Comparison of ENCODE assay signal across 3 cellular contexts in the genomic region with DNA sequence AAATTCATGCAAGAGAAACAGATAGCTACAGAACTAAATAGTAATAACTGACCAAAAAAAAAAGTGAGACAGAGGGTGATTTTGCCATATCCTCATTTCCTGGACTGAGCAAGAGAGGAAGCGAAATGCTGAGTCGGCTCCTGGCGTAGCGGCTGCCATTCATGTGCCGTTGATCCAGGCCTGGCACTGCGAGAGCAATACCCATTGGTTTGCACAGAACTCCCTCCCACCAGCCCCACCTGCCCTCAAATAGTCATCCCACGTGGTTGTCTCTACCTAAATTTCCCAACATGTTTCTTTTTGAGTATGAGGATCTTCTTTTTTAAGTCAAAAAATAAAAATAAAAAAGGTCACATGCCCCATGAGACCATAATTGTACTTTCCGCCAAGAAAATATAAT.
TF ChIP-seq lines count a peak whose summit lies in the region.

No MANE protein-coding gene starts in this region.

TF ChIP-seq in GM12891, 5 proteins besides CTCF, POLR2A, EP300 and RAD21:
- TF ChIP-seq SPI1 (IDR thresholded peaks at IDR 0.05; ENCODE audit: low read depth, low read length) (peak; percentile 60), POLR2AphosphoS5 (IDR thresholded peaks at IDR 0.05; ENCODE audit: low read depth, low read length) (no peak), PAX5 (IDR thresholded peaks at IDR 0.05; ENCODE audit: insufficient read depth, low read length, severe bottlenecking) (no peak)

TF ChIP-seq in IMR-90, 13 proteins besides CTCF, POLR2A, EP300 and RAD21:
- TF ChIP-seq SMC3 (IDR thresholded peaks at IDR 0.05; ENCODE audit: low read depth, low read length) (no peak), MAFK (IDR thresholded peaks at IDR 0.05; ENCODE audit: low read depth, low read length) (peak; percentile 84), CHD1 (IDR thresholded peaks at IDR 0.05; ENCODE audit: low read depth, low read length) (no peak)
- TF ChIP-seq, protein P1, sequence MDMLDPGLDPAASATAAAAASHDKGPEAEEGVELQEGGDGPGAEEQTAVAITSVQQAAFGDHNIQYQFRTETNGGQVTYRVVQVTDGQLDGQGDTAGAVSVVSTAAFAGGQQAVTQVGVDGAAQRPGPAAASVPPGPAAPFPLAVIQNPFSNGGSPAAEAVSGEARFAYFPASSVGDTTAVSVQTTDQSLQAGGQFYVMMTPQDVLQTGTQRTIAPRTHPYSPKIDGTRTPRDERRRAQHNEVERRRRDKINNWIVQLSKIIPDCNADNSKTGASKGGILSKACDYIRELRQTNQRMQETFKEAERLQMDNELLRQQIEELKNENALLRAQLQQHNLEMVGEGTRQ (IDR thresholded peaks at IDR 0.05; ENCODE audit: low read depth, low read length), result no peak

TF ChIP-seq in K562, 482 proteins besides CTCF, POLR2A, EP300 and RAD21 (continues in another document):
- TF ChIP-seq NFE2 (IDR thresholded peaks at IDR 0.05; ENCODE audit: low read depth) (peak; percentile 27; the same call in 1 of the 2 replicates), ZNF507 (tag; conservative IDR thresholded peaks at IDR 0.05) (no peak), DNMT1 (IDR thresholded peaks at IDR 0.05) (no peak), NR2F6 (CRISPR knock-in tag; IDR thresholded peaks at IDR 0.05) (no peak), OTX1 (CRISPR knock-in tag; IDR thresholded peaks at IDR 0.05) (no peak), ZNF217 (CRISPR knock-in tag; IDR thresholded peaks at IDR 0.05) (no peak), PRMT5 (CRISPR knock-in tag; IDR thresholded peaks at IDR 0.05) (no peak), SIN3B (IDR thresholded peaks at IDR 0.05; ENCODE audit: low read depth) (no peak), C11orf30 (IDR thresholded peaks at IDR 0.05; ENCODE audit: low read depth) (peak; percentile 84), SIX5 (IDR thresholded peaks at IDR 0.05; ENCODE audit: borderline replicate concordance in 1 of 2, insufficient read depth in 1 of 2, low read depth in 1 of 2, low read length in 2 of 2) (no peak), ZBTB8A (IDR thresholded peaks at IDR 0.05; ENCODE audit: partially characterized antibody) (no peak), MAFF (IDR thresholded peaks at IDR 0.05; ENCODE audit: low read length) (peak; percentile 68), ZNF140 (CRISPR knock-in tag; IDR thresholded peaks at IDR 0.05) (no peak), L3MBTL2 (IDR thresholded peaks at IDR 0.05) (peak; percentile 40; the same call in 1 of the 2 replicates), GABPB1 (CRISPR knock-in tag; IDR thresholded peaks at IDR 0.05) (no peak), KHSRP (IDR thresholded peaks at IDR 0.05) (no peak), MAFK (IDR thresholded peaks at IDR 0.05; ENCODE audit: low read length) (peak; percentile 81)
- TF ChIP-seq, protein P2, sequence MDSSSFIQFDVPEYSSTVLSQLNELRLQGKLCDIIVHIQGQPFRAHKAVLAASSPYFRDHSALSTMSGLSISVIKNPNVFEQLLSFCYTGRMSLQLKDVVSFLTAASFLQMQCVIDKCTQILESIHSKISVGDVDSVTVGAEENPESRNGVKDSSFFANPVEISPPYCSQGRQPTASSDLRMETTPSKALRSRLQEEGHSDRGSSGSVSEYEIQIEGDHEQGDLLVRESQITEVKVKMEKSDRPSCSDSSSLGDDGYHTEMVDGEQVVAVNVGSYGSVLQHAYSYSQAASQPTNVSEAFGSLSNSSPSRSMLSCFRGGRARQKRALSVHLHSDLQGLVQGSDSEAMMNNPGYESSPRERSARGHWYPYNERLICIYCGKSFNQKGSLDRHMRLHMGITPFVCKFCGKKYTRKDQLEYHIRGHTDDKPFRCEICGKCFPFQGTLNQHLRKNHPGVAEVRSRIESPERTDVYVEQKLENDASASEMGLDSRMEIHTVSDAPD (CRISPR knock-in tag; IDR thresholded peaks at IDR 0.05), result no peak
- TF ChIP-seq, protein P3, sequence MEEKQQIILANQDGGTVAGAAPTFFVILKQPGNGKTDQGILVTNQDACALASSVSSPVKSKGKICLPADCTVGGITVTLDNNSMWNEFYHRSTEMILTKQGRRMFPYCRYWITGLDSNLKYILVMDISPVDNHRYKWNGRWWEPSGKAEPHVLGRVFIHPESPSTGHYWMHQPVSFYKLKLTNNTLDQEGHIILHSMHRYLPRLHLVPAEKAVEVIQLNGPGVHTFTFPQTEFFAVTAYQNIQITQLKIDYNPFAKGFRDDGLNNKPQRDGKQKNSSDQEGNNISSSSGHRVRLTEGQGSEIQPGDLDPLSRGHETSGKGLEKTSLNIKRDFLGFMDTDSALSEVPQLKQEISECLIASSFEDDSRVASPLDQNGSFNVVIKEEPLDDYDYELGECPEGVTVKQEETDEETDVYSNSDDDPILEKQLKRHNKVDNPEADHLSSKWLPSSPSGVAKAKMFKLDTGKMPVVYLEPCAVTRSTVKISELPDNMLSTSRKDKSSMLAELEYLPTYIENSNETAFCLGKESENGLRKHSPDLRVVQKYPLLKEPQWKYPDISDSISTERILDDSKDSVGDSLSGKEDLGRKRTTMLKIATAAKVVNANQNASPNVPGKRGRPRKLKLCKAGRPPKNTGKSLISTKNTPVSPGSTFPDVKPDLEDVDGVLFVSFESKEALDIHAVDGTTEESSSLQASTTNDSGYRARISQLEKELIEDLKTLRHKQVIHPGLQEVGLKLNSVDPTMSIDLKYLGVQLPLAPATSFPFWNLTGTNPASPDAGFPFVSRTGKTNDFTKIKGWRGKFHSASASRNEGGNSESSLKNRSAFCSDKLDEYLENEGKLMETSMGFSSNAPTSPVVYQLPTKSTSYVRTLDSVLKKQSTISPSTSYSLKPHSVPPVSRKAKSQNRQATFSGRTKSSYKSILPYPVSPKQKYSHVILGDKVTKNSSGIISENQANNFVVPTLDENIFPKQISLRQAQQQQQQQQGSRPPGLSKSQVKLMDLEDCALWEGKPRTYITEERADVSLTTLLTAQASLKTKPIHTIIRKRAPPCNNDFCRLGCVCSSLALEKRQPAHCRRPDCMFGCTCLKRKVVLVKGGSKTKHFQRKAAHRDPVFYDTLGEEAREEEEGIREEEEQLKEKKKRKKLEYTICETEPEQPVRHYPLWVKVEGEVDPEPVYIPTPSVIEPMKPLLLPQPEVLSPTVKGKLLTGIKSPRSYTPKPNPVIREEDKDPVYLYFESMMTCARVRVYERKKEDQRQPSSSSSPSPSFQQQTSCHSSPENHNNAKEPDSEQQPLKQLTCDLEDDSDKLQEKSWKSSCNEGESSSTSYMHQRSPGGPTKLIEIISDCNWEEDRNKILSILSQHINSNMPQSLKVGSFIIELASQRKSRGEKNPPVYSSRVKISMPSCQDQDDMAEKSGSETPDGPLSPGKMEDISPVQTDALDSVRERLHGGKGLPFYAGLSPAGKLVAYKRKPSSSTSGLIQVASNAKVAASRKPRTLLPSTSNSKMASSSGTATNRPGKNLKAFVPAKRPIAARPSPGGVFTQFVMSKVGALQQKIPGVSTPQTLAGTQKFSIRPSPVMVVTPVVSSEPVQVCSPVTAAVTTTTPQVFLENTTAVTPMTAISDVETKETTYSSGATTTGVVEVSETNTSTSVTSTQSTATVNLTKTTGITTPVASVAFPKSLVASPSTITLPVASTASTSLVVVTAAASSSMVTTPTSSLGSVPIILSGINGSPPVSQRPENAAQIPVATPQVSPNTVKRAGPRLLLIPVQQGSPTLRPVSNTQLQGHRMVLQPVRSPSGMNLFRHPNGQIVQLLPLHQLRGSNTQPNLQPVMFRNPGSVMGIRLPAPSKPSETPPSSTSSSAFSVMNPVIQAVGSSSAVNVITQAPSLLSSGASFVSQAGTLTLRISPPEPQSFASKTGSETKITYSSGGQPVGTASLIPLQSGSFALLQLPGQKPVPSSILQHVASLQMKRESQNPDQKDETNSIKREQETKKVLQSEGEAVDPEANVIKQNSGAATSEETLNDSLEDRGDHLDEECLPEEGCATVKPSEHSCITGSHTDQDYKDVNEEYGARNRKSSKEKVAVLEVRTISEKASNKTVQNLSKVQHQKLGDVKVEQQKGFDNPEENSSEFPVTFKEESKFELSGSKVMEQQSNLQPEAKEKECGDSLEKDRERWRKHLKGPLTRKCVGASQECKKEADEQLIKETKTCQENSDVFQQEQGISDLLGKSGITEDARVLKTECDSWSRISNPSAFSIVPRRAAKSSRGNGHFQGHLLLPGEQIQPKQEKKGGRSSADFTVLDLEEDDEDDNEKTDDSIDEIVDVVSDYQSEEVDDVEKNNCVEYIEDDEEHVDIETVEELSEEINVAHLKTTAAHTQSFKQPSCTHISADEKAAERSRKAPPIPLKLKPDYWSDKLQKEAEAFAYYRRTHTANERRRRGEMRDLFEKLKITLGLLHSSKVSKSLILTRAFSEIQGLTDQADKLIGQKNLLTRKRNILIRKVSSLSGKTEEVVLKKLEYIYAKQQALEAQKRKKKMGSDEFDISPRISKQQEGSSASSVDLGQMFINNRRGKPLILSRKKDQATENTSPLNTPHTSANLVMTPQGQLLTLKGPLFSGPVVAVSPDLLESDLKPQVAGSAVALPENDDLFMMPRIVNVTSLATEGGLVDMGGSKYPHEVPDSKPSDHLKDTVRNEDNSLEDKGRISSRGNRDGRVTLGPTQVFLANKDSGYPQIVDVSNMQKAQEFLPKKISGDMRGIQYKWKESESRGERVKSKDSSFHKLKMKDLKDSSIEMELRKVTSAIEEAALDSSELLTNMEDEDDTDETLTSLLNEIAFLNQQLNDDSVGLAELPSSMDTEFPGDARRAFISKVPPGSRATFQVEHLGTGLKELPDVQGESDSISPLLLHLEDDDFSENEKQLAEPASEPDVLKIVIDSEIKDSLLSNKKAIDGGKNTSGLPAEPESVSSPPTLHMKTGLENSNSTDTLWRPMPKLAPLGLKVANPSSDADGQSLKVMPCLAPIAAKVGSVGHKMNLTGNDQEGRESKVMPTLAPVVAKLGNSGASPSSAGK (IDR thresholded peaks at IDR 0.05), result peak; percentile 41
- TF ChIP-seq, protein P4, sequence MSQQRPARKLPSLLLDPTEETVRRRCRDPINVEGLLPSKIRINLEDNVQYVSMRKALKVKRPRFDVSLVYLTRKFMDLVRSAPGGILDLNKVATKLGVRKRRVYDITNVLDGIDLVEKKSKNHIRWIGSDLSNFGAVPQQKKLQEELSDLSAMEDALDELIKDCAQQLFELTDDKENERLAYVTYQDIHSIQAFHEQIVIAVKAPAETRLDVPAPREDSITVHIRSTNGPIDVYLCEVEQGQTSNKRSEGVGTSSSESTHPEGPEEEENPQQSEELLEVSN (IDR thresholded peaks at IDR 0.05; ENCODE audit: borderline replicate concordance in 1 of 2, extremely low read depth in 1 of 2, insufficient read depth in 1 of 2, insufficient read length in 1 of 2, low read depth in 1 of 2, low read length in 1 of 2, poor library complexity in 1 of 2, severe bottlenecking in 1 of 2), result peak in 1 of 2 experiments; percentile 22
- TF ChIP-seq, protein P5, sequence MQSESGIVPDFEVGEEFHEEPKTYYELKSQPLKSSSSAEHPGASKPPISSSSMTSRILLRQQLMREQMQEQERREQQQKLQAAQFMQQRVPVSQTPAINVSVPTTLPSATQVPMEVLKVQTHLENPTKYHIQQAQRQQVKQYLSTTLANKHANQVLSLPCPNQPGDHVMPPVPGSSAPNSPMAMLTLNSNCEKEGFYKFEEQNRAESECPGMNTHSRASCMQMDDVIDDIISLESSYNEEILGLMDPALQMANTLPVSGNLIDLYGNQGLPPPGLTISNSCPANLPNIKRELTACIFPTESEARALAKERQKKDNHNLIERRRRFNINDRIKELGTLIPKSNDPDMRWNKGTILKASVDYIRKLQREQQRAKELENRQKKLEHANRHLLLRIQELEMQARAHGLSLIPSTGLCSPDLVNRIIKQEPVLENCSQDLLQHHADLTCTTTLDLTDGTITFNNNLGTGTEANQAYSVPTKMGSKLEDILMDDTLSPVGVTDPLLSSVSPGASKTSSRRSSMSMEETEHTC (IDR thresholded peaks at IDR 0.05), result no peak
- TF ChIP-seq, protein P6, sequence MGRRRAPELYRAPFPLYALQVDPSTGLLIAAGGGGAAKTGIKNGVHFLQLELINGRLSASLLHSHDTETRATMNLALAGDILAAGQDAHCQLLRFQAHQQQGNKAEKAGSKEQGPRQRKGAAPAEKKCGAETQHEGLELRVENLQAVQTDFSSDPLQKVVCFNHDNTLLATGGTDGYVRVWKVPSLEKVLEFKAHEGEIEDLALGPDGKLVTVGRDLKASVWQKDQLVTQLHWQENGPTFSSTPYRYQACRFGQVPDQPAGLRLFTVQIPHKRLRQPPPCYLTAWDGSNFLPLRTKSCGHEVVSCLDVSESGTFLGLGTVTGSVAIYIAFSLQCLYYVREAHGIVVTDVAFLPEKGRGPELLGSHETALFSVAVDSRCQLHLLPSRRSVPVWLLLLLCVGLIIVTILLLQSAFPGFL (CRISPR knock-in tag; IDR thresholded peaks at IDR 0.05), result no peak
- TF ChIP-seq, protein P7, sequence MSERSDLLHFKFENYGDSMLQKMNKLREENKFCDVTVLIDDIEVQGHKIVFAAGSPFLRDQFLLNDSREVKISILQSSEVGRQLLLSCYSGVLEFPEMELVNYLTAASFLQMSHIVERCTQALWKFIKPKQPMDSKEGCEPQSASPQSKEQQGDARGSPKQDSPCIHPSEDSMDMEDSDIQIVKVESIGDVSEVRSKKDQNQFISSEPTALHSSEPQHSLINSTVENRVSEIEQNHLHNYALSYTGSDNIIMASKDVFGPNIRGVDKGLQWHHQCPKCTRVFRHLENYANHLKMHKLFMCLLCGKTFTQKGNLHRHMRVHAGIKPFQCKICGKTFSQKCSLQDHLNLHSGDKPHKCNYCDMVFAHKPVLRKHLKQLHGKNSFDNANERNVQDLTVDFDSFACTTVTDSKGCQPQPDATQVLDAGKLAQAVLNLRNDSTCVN (CRISPR knock-in tag; IDR thresholded peaks at IDR 0.05), result no peak
- TF ChIP-seq, protein P8, sequence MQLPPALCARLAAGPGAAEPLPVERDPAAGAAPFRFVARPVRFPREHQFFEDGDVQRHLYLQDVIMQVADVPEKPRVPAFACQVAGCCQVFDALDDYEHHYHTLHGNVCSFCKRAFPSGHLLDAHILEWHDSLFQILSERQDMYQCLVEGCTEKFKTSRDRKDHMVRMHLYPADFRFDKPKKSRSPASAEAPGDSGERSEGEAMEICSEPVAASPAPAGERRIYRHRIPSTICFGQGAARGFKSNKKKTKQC (CRISPR knock-in tag; IDR thresholded peaks at IDR 0.05), result no peak
- TF ChIP-seq, protein P9, sequence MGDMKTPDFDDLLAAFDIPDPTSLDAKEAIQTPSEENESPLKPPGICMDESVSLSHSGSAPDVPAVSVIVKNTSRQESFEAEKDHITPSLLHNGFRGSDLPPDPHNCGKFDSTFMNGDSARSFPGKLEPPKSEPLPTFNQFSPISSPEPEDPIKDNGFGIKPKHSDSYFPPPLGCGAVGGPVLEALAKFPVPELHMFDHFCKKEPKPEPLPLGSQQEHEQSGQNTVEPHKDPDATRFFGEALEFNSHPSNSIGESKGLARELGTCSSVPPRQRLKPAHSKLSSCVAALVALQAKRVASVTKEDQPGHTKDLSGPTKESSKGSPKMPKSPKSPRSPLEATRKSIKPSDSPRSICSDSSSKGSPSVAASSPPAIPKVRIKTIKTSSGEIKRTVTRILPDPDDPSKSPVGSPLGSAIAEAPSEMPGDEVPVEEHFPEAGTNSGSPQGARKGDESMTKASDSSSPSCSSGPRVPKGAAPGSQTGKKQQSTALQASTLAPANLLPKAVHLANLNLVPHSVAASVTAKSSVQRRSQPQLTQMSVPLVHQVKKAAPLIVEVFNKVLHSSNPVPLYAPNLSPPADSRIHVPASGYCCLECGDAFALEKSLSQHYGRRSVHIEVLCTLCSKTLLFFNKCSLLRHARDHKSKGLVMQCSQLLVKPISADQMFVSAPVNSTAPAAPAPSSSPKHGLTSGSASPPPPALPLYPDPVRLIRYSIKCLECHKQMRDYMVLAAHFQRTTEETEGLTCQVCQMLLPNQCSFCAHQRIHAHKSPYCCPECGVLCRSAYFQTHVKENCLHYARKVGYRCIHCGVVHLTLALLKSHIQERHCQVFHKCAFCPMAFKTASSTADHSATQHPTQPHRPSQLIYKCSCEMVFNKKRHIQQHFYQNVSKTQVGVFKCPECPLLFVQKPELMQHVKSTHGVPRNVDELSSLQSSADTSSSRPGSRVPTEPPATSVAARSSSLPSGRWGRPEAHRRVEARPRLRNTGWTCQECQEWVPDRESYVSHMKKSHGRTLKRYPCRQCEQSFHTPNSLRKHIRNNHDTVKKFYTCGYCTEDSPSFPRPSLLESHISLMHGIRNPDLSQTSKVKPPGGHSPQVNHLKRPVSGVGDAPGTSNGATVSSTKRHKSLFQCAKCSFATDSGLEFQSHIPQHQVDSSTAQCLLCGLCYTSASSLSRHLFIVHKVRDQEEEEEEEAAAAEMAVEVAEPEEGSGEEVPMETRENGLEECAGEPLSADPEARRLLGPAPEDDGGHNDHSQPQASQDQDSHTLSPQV (IDR thresholded peaks at IDR 0.05), result 0 out of 2 replicates have a peak, but pooled peaks have one; percentile 34
